In the genomic region with DNA sequence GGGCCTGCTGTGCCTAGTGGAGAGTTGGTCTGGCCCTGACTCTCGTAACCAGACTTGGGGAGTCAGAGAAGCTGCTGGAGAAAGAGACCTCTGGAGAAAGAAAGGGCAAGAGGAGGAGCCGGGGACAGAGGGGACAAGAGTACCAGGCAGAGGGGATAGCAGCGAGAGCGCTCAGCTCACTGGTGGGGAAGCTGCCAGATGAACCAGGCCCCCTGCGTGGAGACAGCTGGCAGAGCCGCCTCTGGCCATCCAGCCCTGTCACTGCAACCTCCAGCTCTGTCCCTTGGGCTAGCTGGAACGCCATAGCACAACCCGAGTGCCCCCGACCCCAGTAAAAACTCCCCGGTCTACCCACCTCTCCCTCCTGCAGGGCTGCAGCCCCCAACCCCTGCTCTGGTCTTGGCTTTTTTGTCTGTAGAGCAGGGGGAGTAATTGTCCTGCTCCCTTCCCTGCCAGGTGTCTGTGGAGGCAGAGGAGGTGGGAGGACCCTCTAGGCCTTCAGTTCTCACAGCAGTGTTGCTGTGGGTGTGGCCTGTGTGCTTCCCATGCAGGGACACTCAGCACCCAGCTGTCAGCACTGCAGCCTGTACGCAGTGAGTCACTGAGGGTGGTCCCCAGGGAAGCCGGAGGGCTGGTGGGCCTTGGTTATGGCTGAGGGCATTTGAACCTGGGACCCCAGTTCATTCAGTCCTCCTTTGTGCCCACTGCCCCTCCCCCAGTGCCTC, we compare ENCODE assay signal across 1 cellular context.
TF ChIP-seq lines count a peak whose summit lies in the region.

No MANE protein-coding gene starts in this region.

TF ChIP-seq in HepG2, 621 proteins besides CTCF, POLR2A, EP300 and RAD21:
- no peak for TF ChIP-seq KDM5B (CRISPR knock-in tag; IDR thresholded peaks at IDR 0.05; ENCODE audit: borderline replicate concordance)
- no peak for TF ChIP-seq SP2 (CRISPR knock-in tag; IDR thresholded peaks at IDR 0.05)
- TF ChIP-seq HMG20A (CRISPR knock-in tag; IDR thresholded peaks at IDR 0.05; ENCODE audit: borderline replicate concordance): no peak
- TF ChIP-seq SAP130 (CRISPR knock-in tag; IDR thresholded peaks at IDR 0.05; ENCODE audit: low read depth): peak; percentile 14; the same call in 1 of the 2 replicates
- no peak for TF ChIP-seq ZNF784 (CRISPR knock-in tag; IDR thresholded peaks at IDR 0.05; ENCODE audit: borderline replicate concordance)
- TF ChIP-seq ELF1 (CRISPR knock-in tag; IDR thresholded peaks at IDR 0.05): no peak
- TF ChIP-seq CBX5 (CRISPR knock-in tag; IDR thresholded peaks at IDR 0.05; ENCODE audit: borderline replicate concordance): no peak
- TF ChIP-seq TMF1 (CRISPR knock-in tag; IDR thresholded peaks at IDR 0.05; ENCODE audit: low read depth): no peak
- no peak for TF ChIP-seq ERF (CRISPR knock-in tag; IDR thresholded peaks at IDR 0.05)
- TF ChIP-seq, protein P1, sequence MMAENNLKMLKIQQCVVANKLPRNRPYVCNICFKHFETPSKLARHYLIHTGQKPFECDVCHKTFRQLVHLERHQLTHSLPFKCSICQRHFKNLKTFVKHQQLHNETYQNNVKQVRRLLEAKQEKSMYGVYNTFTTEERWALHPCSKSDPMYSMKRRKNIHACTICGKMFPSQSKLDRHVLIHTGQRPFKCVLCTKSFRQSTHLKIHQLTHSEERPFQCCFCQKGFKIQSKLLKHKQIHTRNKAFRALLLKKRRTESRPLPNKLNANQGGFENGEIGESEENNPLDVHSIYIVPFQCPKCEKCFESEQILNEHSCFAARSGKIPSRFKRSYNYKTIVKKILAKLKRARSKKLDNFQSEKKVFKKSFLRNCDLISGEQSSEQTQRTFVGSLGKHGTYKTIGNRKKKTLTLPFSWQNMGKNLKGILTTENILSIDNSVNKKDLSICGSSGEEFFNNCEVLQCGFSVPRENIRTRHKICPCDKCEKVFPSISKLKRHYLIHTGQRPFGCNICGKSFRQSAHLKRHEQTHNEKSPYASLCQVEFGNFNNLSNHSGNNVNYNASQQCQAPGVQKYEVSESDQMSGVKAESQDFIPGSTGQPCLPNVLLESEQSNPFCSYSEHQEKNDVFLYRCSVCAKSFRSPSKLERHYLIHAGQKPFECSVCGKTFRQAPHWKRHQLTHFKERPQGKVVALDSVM (CRISPR knock-in tag; IDR thresholded peaks at IDR 0.05): peak; percentile 75
- peak; percentile 54 for TF ChIP-seq AGO2 (optimal IDR thresholded peaks at IDR 0.05; ENCODE audit: low read depth, low read length)
- TF ChIP-seq NONO (IDR thresholded peaks at IDR 0.05): no peak
- no peak for TF ChIP-seq NONO (CRISPR knock-in tag; conservative IDR thresholded peaks at IDR 0.05)
- no peak for TF ChIP-seq MZF1 (CRISPR knock-in tag; IDR thresholded peaks at IDR 0.05; ENCODE audit: borderline replicate concordance)
- TF ChIP-seq ZNF264 (CRISPR knock-in tag; IDR thresholded peaks at IDR 0.05): no peak
- no peak for TF ChIP-seq REPIN1 (CRISPR knock-in tag; IDR thresholded peaks at IDR 0.05; ENCODE audit: borderline replicate concordance, low read depth)
- TF ChIP-seq NFYC (CRISPR knock-in tag; IDR thresholded peaks at IDR 0.05): no peak
- TF ChIP-seq ZNF710 (CRISPR knock-in tag; IDR thresholded peaks at IDR 0.05; ENCODE audit: borderline replicate concordance): no peak
- TF ChIP-seq CHD4 (IDR thresholded peaks at IDR 0.05; ENCODE audit: borderline replicate concordance, low read length): no peak
- no peak for TF ChIP-seq ZNF292 (CRISPR knock-in tag; IDR thresholded peaks at IDR 0.05; ENCODE audit: borderline replicate concordance, low read depth)
- no peak for TF ChIP-seq NPAS2 (CRISPR knock-in tag; IDR thresholded peaks at IDR 0.05; ENCODE audit: borderline replicate concordance)
- TF ChIP-seq ZNF687 (CRISPR knock-in tag; IDR thresholded peaks at IDR 0.05): peak; percentile 34; the same call in 1 of the 2 replicates
- peak; percentile 39; the same call in 1 of the 2 replicates for TF ChIP-seq TFAP4 (IDR thresholded peaks at IDR 0.05; ENCODE audit: borderline replicate concordance, low read depth)
